In genomic region chr7:12196386-12196785, GRCh38 we compare ENCODE assay signal across 23 cellular contexts.
"Had no signal": no experiment of that assay in that cellular context is flagged by ENCODE, and none has a peak within 500 bp of the region (broad histone marks: within the 10 kb centered on the region; RNA-seq: fewer than 3 reads in every experiment).

No MANE protein-coding gene starts in this region.

- DNase-seq: colonic mucosa; cortex of kidney; effector CD8-positive, alpha-beta T cell; effector memory CD8-positive, alpha-beta T cell; endodermal cell; erythroblast; esophagus squamous epithelium; foreskin fibroblast; glutamatergic neuron; head of caudate nucleus; heart right ventricle; hippocampal formation; left cardiac atrium; left lung; left ventricle myocardium superior; lower lobe of right lung; mesendoderm; midbrain; naive thymus-derived CD4-positive, alpha-beta T cell had no signal

- H3K4me1 Mint-ChIP-seq: memory B cell; naive thymus-derived CD4-positive, alpha-beta T cell had no signal

- ATAC-seq: effector memory CD8-positive, alpha-beta T cell; esophagus mucosa; gastroesophageal sphincter; heart right ventricle; left cardiac atrium; left lung; left ventricle myocardium superior; lower lobe of right lung; naive thymus-derived CD4-positive, alpha-beta T cell had no signal

- H3K9me3 Mint-ChIP-seq: dendritic cell treated with granulocyte-macrophage colony-stimulating factor and Interleukin-4, amounts not matched to agents 40 ng/mL and 50 ng/mL, for 4 days; effector memory CD8-positive, alpha-beta T cell; endodermal cell; memory B cell had no signal

- H3K36me3 Mint-ChIP-seq: memory B cell had no signal

- H3K4me3 Mint-ChIP-seq: dendritic cell treated with granulocyte-macrophage colony-stimulating factor and Interleukin-4, amounts not matched to agents 40 ng/mL and 50 ng/mL, for 4 days; effector memory CD8-positive, alpha-beta T cell; endodermal cell; memory B cell; naive thymus-derived CD4-positive, alpha-beta T cell had no signal

- H3K27ac Mint-ChIP-seq: dendritic cell treated with granulocyte-macrophage colony-stimulating factor and Interleukin-4, amounts not matched to agents 40 ng/mL and 50 ng/mL, for 4 days; effector memory CD8-positive, alpha-beta T cell; endodermal cell; memory B cell; naive thymus-derived CD4-positive, alpha-beta T cell had no signal
